Comparison of ENCODE assay signal across 1 cellular context in genomic region chr12:94977766-94978468, GRCh38.
TF ChIP-seq lines count a peak whose summit lies in the region.

No MANE protein-coding gene starts in this region.

TF ChIP-seq in IMR-90, 13 proteins besides CTCF, POLR2A, EP300 and RAD21 (continued from another document):
- no peak for TF ChIP-seq ELK1 (IDR thresholded peaks at IDR 0.05; ENCODE audit: borderline replicate concordance, low read depth, low read length)
- TF ChIP-seq NFE2L2 (IDR thresholded peaks at IDR 0.05; ENCODE audit: low read depth, low read length), result no peak
- TF ChIP-seq BHLHE40 (IDR thresholded peaks at IDR 0.05; ENCODE audit: low read depth, low read length), result no peak
- TF ChIP-seq MAFK (IDR thresholded peaks at IDR 0.05; ENCODE audit: low read depth, low read length), result no peak
